Comparison of ENCODE assay signal across 2 cellular contexts in the genomic region with DNA sequence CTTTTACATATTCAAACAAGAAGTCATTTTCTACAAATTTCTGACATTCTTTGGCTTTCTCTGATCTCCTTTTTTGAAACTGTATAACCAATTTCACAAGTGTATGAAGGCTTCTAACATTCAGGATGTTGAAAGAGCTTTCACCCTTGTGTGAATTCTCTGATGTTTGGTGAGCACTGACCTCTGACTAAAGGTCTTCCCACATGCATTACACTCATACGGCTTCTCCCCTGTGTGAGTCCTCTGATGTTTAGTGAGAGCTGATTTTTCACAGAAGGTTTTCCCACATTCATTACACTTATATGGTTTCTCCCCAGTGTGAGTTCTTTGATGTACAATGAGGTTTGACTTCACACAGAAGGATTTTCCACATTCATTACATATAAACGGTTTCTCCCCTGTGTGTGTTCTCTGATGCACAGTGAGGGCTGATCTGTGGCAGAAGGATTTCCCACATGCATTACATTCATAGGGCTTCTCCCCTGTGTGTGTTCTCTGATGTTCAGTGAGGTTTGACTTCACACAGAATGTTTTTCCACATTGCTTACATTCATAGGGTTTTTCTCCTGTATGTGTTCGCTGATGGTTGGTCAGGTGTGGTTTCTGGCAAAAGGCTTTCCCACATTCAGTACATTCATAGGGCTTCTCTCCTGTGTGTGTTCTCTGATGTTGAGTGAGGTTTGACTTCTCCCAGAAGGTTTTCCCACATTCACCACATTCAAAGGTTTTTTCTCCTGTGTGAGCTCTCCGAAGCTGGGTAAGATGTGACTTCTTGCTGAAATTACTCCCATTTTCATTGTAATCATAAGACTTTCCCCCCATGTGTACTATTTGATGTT.
TF ChIP-seq lines count a peak whose summit lies in the region.

No MANE protein-coding gene starts in this region.

TF ChIP-seq in A549, 52 proteins besides CTCF, POLR2A, EP300 and RAD21:
- TF ChIP-seq PHF8 (IDR thresholded peaks at IDR 0.05; ENCODE audit: borderline replicate concordance, low read depth) (no peak), KDM1A (IDR thresholded peaks at IDR 0.05; ENCODE audit: low read depth) (0 out of 2 replicates have a peak, but pooled peaks have one; percentile 17), GATA3 (IDR thresholded peaks at IDR 0.05; ENCODE audit: borderline replicate concordance) (peak; percentile 31; the same call in 1 of the 2 replicates), PBX3 (IDR thresholded peaks at IDR 0.05) (no peak)

TF ChIP-seq in GM12878, 131 proteins besides CTCF, POLR2A, EP300 and RAD21:
- TF ChIP-seq KLF5 (IDR thresholded peaks at IDR 0.05; ENCODE audit: partially characterized antibody) (peak; percentile 41), CBX5 (IDR thresholded peaks at IDR 0.05; ENCODE audit: low read depth) (peak; percentile 73; the same call in 1 of the 2 replicates), ZZZ3 (IDR thresholded peaks at IDR 0.05; ENCODE audit: control insufficient read depth, insufficient read length, low read depth) (no peak), HDGF (IDR thresholded peaks at IDR 0.05) (no peak), FOXM1 (IDR thresholded peaks at IDR 0.05; ENCODE audit: low read depth, low read length) (no peak)
